In genomic region chr11:125376117-125376516, GRCh38 we compare ENCODE assay signal across 1 cellular context.
TF ChIP-seq lines count a peak whose summit lies in the region.

No MANE protein-coding gene starts in this region.

TF ChIP-seq in K562, 482 proteins besides CTCF, POLR2A, EP300 and RAD21 (continued from another document):
- no peak for TF ChIP-seq PBX2 (CRISPR knock-in tag; IDR thresholded peaks at IDR 0.05; ENCODE audit: low read depth)
- TF ChIP-seq PBX2 (tag; conservative IDR thresholded peaks at IDR 0.05; ENCODE audit: low read depth): no peak
- no peak for TF ChIP-seq NR0B1 (IDR thresholded peaks at IDR 0.05; ENCODE audit: partially characterized antibody)
- TF ChIP-seq HINFP (tag; conservative IDR thresholded peaks at IDR 0.05; ENCODE audit: low read depth): no peak
- TF ChIP-seq PCBP2 (IDR thresholded peaks at IDR 0.05; ENCODE audit: low read depth, low read length, poor library complexity, severe bottlenecking): no peak
- no peak for TF ChIP-seq RBM17 (IDR thresholded peaks at IDR 0.05; ENCODE audit: borderline replicate concordance, low read depth, low read length)
- TF ChIP-seq BRD9 (IDR thresholded peaks at IDR 0.05; ENCODE audit: low read depth, partially characterized antibody): no peak
- no peak for TF ChIP-seq ZNF23 (CRISPR knock-in tag; IDR thresholded peaks at IDR 0.05)
- TF ChIP-seq ZNF408 (CRISPR knock-in tag; IDR thresholded peaks at IDR 0.05; ENCODE audit: low read depth): no peak
- TF ChIP-seq ZNF277 (CRISPR knock-in tag; IDR thresholded peaks at IDR 0.05; ENCODE audit: borderline replicate concordance): no peak
- TF ChIP-seq DEAF1 (CRISPR knock-in tag; IDR thresholded peaks at IDR 0.05): no peak
- no peak for TF ChIP-seq TCFL5 (CRISPR knock-in tag; conservative IDR thresholded peaks at IDR 0.05)
